ENCODE assay signal across 12 cellular contexts in genomic region chr10:121437596-121437995, GRCh38.
DNase-seq lines count a peak whose midpoint lies in the region; ATAC-seq and TF ChIP-seq lines count a peak whose summit lies in the region.
"Had no signal": no experiment of that assay in that cellular context is flagged by ENCODE, and none has a peak within 500 bp of the region (broad histone marks: within the 10 kb centered on the region; RNA-seq: fewer than 3 reads in every experiment).

No MANE protein-coding gene starts in this region.

- no peak overlapping the region for H4K12ac ChIP-seq in trophoblast cell (ENCODE audit: low read depth, low read length)

- H3K36me3 ChIP-seq in OCI-LY3 (replicated peaks; ENCODE audit: low read depth, low read length) (no peaks in the 10 kb centered on the region), right atrium auricular region (no peaks in the 10 kb centered on the region), trophoblast cell (ENCODE audit: control insufficient read depth in 1 of 2, insufficient read depth in 2 of 2, low read length in 2 of 2) (no peaks in the 10 kb centered on the region), Karpas-422 (ENCODE audit: insufficient read depth, low read length) (no peaks in the 10 kb centered on the region), A673 (ENCODE audit: insufficient read depth, low read length, poor library complexity, severe bottlenecking) (no peaks in the 10 kb centered on the region)

- no peak overlapping the region for H3K23ac ChIP-seq in trophoblast cell (ENCODE audit: low read length)

- H3K9me3 ChIP-seq in OCI-LY3 (ENCODE audit: insufficient read depth, low read length): no peaks in the 10 kb centered on the region
- H3K9me3 ChIP-seq in right atrium auricular region: no peaks in the 10 kb centered on the region
- H3K9me3 ChIP-seq in trophoblast cell (ENCODE audit: insufficient read depth, low read depth, low read length): no peaks in the 10 kb centered on the region
- H3K9me3 ChIP-seq in Karpas-422 (ENCODE audit: low read length): no peaks in the 10 kb centered on the region
- no peaks in the 10 kb centered on the region for H3K9me3 ChIP-seq in A673 (ENCODE audit: low read depth, low read length, poor library complexity, severe bottlenecking)

- H3K4me3 ChIP-seq in OCI-LY3 (ENCODE audit: low read length) (no peak overlapping the region), right atrium auricular region (no peak overlapping the region), trophoblast cell (ENCODE audit: low read depth, low read length) (no peak overlapping the region), Karpas-422 (ENCODE audit: low read length) (no peak overlapping the region), A673 (ENCODE audit: low read depth, low read length, poor library complexity, severe bottlenecking) (no peak overlapping the region)

- peak overlapping the region; percentile 11 for H3K18ac ChIP-seq in trophoblast cell (ENCODE audit: low read length)

- peaks cover 4% of the 10 kb centered on the region for H3K79me1 ChIP-seq in trophoblast cell (ENCODE audit: low read length)

- no peak overlapping the region for H3K9ac ChIP-seq in OCI-LY3 (ENCODE audit: low read length)
- H3K9ac ChIP-seq in trophoblast cell (ENCODE audit: low read length): no peak overlapping the region
- H3K9ac ChIP-seq in Karpas-422 (ENCODE audit: low read length): no peak overlapping the region
- H3K9ac ChIP-seq: KMS-11 had no signal

- TF ChIP-seq CTCF in OCI-LY3 (IDR thresholded peaks at IDR 0.05; ENCODE audit: low read depth, low read length) (no peak), right atrium auricular region (IDR thresholded peaks at IDR 0.05) (no peak), A673 (conservative IDR thresholded peaks at IDR 0.05; ENCODE audit: low read depth, low read length) (no peak)

- H3K9me2 ChIP-seq in Karpas-422 (replicated peaks; ENCODE audit: insufficient read depth, low read length): no peaks in the 10 kb centered on the region

- CTCF ChIA-PET in A673 (lab: Charles Lee): no interaction called here

- H3K4me1 ChIP-seq in OCI-LY3 (ENCODE audit: low read length): peaks cover 30% of the 10 kb centered on the region
- peaks cover 0 to 11% of the 10 kb centered on the region in 2 donors for H3K4me1 ChIP-seq in right atrium auricular region
- H3K4me1 ChIP-seq in trophoblast cell (ENCODE audit: control insufficient read depth in 1 of 2, insufficient read depth in 2 of 2, low read length in 2 of 2): peaks cover 7 to 16% of the 10 kb centered on the region in 2 experiments
- H3K4me1 ChIP-seq in Karpas-422 (ENCODE audit: low read length): no peaks in the 10 kb centered on the region
- no peaks in the 10 kb centered on the region for H3K4me1 ChIP-seq in A673 (ENCODE audit: insufficient read depth, low read length, poor library complexity, severe bottlenecking)

- 0 out of 2 replicates have a peak overlapping the region, but pooled peaks have one; percentile 20 for H2AFZ ChIP-seq in OCI-LY3 (ENCODE audit: low read depth, low read length)
- peak overlapping the region; percentile 32 for H2AFZ ChIP-seq in trophoblast cell (ENCODE audit: insufficient read depth, low read length, poor library complexity)
- H2AFZ ChIP-seq in Karpas-422 (ENCODE audit: low read length): no peak overlapping the region

- peak overlapping the region; percentile 35 for H2BK120ac ChIP-seq in trophoblast cell (ENCODE audit: insufficient read depth, low read length, poor library complexity)

- H3K4ac ChIP-seq in trophoblast cell (ENCODE audit: low read depth, low read length): no peak overlapping the region

- peak in 8 of 14 donors; percentile 7 to 46 (median 29) for DNase-seq in C1 segment of cervical spinal cord (lab: John Stamatoyannopoulos, UW)
- DNase-seq in right atrium auricular region (ENCODE audit: low spot score): peak; percentile 59
- no peak for DNase-seq in trophoblast cell
- no peak for DNase-seq in activated T-cell treated with anti-CD3 and anti-CD28 coated beads, Interleukin-2, amount 50 U/mL, for 48 hours
- DNase-seq in Karpas-422: no peak
- no peak for DNase-seq in A673 (ENCODE audit: low spot score)
- DNase-seq: DND-41, NCI-H2171, RPMI8226 had no signal

- peak overlapping the region; percentile 61 for H2BK12ac ChIP-seq in trophoblast cell (ENCODE audit: low read length)

- no peak overlapping the region for H2AK5ac ChIP-seq in trophoblast cell (ENCODE audit: low read length)

- H3K79me2 ChIP-seq in OCI-LY3 (ENCODE audit: low read length) (no peaks in the 10 kb centered on the region), trophoblast cell (ENCODE audit: control insufficient read depth, insufficient read depth, low read length, poor library complexity) (no peaks in the 10 kb centered on the region), Karpas-422 (ENCODE audit: low read length) (no peaks in the 10 kb centered on the region)

- peak overlapping the region; percentile 29 for H2BK5ac ChIP-seq in trophoblast cell (ENCODE audit: low read depth, low read length, poor library complexity)

- no TSS peak for BruUV-seq in A673 (replicated peaks; lab: Mats Ljungman, UMichigan)

- no peak for ATAC-seq in GM19395 (IDR thresholded peaks at IDR 0.05; ENCODE audit: unreplicated experiment)

- H3K27me3 ChIP-seq in OCI-LY3 (ENCODE audit: low read depth, low read length) (no peaks in the 10 kb centered on the region), right atrium auricular region (no peaks in the 10 kb centered on the region), trophoblast cell (ENCODE audit: insufficient read depth, low read length) (no peaks in the 10 kb centered on the region), Karpas-422 (ENCODE audit: low read length) (no peaks in the 10 kb centered on the region), A673 (replicated peaks; ENCODE audit: insufficient read depth, low read depth, low read length, poor library complexity) (peaks cover 15% of the 10 kb centered on the region)

- H4K91ac ChIP-seq in trophoblast cell (ENCODE audit: low read depth, low read length): peak overlapping the region; percentile 67

- H4K20me1 ChIP-seq in OCI-LY3 (ENCODE audit: insufficient read depth, low read length): no peaks in the 10 kb centered on the region
- H4K20me1 ChIP-seq in Karpas-422 (ENCODE audit: insufficient read depth, low read depth, low read length): no peaks in the 10 kb centered on the region

- POLR2A ChIA-PET in A673 (lab: Charles Lee; ENCODE audit: low non-redundant PET): no interaction called here

- peak overlapping the region; percentile 33 for H3K14ac ChIP-seq in trophoblast cell (ENCODE audit: low read length)

- intact Hi-C loops in A673 (cut with micrococcal nuclease; ENCODE audit: unreplicated experiment): no loop called here

- H3K4me2 ChIP-seq in OCI-LY3 (ENCODE audit: low read length): no peak overlapping the region
- no peak overlapping the region for H3K4me2 ChIP-seq in trophoblast cell (ENCODE audit: low read length)
- H3K4me2 ChIP-seq in Karpas-422 (ENCODE audit: low read depth, low read length, poor library complexity, severe bottlenecking): no peak overlapping the region

- H3K27ac ChIP-seq in OCI-LY3 (ENCODE audit: low read length) (no peak overlapping the region), right atrium auricular region (no peak overlapping the region), trophoblast cell (ENCODE audit: low read depth, low read length) (peak overlapping the region; percentile 24), Karpas-422 (ENCODE audit: low read length) (no peak overlapping the region), A673 (ENCODE audit: low read depth, low read length, poor library complexity, severe bottlenecking) (no peak overlapping the region)
- H3K27ac ChIP-seq: KMS-11 had no signal

- WGBS in trophoblast cell (ENCODE audit: extremely low coverage, insufficient coverage, insufficient read length): no CpG with 5 or more reads among the region's 4 CpGs

- H4K8ac ChIP-seq in trophoblast cell (ENCODE audit: low read depth, low read length): peak overlapping the region; percentile 21

Comparison
In these comparisons a context has a peak if more than half of its experiments do, and no peak if none do; other contexts are left out.
1. DNase-seq: peak in C1 segment of cervical spinal cord (8 of 14) and right atrium auricular region (single experiment); none in trophoblast cell (0 of 2), activated T-cell treated with anti-CD3 and anti-CD28 coated beads, Interleukin-2, amount 50 U/mL, for 48 hours (0 of 2), Karpas-422 (single experiment) and A673 (single experiment).